ENCODE assay signal across 1 cellular context in the genomic region with DNA sequence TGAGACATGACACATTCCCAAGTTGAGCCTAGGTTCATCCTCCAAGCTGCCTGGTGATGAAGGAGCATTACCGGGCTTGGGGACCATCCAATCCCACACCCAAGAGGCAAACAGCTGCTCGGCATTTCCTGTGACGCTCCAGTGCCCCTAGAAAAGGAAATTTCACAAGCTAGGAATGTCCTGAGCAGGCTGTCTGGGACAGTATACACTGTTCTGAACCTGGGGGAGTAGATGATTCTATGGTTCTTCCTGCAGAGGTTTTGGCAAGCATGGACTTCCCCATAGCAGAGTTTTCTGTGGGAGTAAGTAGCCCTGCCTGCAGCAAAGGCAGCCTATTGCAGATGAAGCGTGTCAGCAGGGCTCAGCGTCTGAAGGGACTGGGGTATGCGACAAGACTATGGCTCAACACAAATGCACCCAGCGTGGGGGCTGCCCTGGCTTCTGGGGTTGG.
TF ChIP-seq lines count a peak whose summit lies in the region.

No MANE protein-coding gene starts in this region.

TF ChIP-seq in K562, 482 proteins besides CTCF, POLR2A, EP300 and RAD21 (continued from another document):
- TF ChIP-seq TEAD4 (IDR thresholded peaks at IDR 0.05; ENCODE audit: low read length), result no peak
- TF ChIP-seq TEAD4 (CRISPR knock-in tag; IDR thresholded peaks at IDR 0.05; ENCODE audit: borderline replicate concordance), result no peak
- TF ChIP-seq TARDBP (IDR thresholded peaks at IDR 0.05), result no peak
- TF ChIP-seq ZNF263 (CRISPR knock-in tag; IDR thresholded peaks at IDR 0.05; ENCODE audit: borderline replicate concordance), result no peak
- no peak for TF ChIP-seq ZNF561 (CRISPR knock-in tag; conservative IDR thresholded peaks at IDR 0.05)
- TF ChIP-seq MLLT1 (IDR thresholded peaks at IDR 0.05), result no peak
- no peak for TF ChIP-seq ATF4 (CRISPR knock-in tag; IDR thresholded peaks at IDR 0.05)
